In the genomic region with DNA sequence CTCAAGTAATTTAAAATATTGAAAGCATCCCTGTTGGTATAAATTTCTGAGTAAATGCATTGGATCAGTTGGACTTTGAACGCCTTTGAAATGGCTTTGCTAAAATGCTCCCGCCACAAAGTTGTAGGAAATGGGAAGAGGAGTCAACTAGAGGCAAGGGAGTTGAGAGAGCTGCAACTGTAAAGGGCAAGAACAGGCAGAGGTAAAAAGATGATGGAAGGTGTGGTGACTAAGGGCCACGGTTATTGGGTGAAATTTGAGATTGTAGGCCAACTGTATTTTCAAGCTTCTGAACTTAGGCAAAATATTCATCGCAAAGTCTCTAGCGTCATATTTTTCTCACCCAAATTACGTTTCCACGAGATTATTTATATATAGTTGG, we compare ENCODE assay signal across 8 cellular contexts. TPM values are rescaled to one million over a fixed set of nuclear protein-coding genes. Genes with fewer than 3 reads are reported as not detected.
DNase-seq lines count a peak whose midpoint lies in the region; ATAC-seq, FAIRE-seq and TF ChIP-seq lines count a peak whose summit lies in the region.

No MANE protein-coding gene starts in this region.

- RAD21 ChIA-PET in GM12878 (lab: Charles Lee; ENCODE audit: unreplicated experiment): interaction anchor here (3.6 kb wide), 1 partner anchor 12 kb away, joined by 23 read pairs; a partner anchor contains a TSS

- intact Hi-C loops in left ventricle myocardium inferior (cut with micrococcal nuclease) (no loop called here), left cardiac atrium (cut with DNase I) (no loop called here), GM12878 (cut with micrococcal nuclease; ENCODE audit: unreplicated experiment) (loop anchor here (5.0 kb wide), 2 partner anchors 96 to 756 kb away; no protein-coding TSS in a partner anchor), vagina (cut with DNase I) (no loop called here)

- no peak for TF ChIP-seq RAD21 in GM12878 (IDR thresholded peaks at IDR 0.05; ENCODE audit: insufficient read depth, low read depth, low read length)

- no peak for TF ChIP-seq CTCF in left ventricle myocardium inferior (IDR thresholded peaks at IDR 0.05; ENCODE audit: borderline replicate concordance)
- no peak for TF ChIP-seq CTCF in GM12878 (IDR thresholded peaks at IDR 0.05 in 2 of 3, conservative IDR thresholded peaks at IDR 0.05 in 1 of 3; ENCODE audit: control insufficient read depth in 2 of 3, extremely low read depth in 1 of 3, insufficient read depth in 1 of 3, low read depth in 3 of 3, low read length in 3 of 3)
- no peak for TF ChIP-seq CTCF in vagina (IDR thresholded peaks at IDR 0.05)

- FAIRE-seq in GM12878 (lab: Jason Lieb, UNC): no peak

- H3K36me3 ChIP-seq in left ventricle myocardium inferior (peaks cover 52% of the 10 kb centered on the region), GM12878 (ENCODE audit: control insufficient read depth in 2 of 2, insufficient read depth in 2 of 2, low read length in 1 of 2) (peaks cover 0 to 19% of the 10 kb centered on the region in 2 experiments; a peak in 2 of 4 replicates), muscle layer of colon (ENCODE audit: insufficient read depth, low read length) (peaks cover 40% of the 10 kb centered on the region), vagina (peaks cover 0 to 35% of the 10 kb centered on the region in 2 donors)

- TF ChIP-seq EP300 in GM12878 (IDR thresholded peaks at IDR 0.05; ENCODE audit: borderline replicate concordance in 1 of 2, control insufficient read depth in 1 of 2, low read depth in 2 of 2, low read length in 2 of 2): no peak

- H3K9ac ChIP-seq in GM12878 (ENCODE audit: control insufficient read depth, insufficient read depth, low read length) (peak overlapping the region; percentile 83), muscle layer of colon (ENCODE audit: low read length) (peak overlapping the region; percentile 35)

- peak overlapping the region; percentile 43 for H3K4me2 ChIP-seq in GM12878 (ENCODE audit: control insufficient read depth, insufficient read depth)

- BruUV-seq in GM12878 (replicated peaks; lab: Mats Ljungman, UMichigan): TSS peak; percentile 5

- DNase-seq in left ventricle myocardium inferior: no peak
- DNase-seq in left cardiac atrium: no peak
- no peak for DNase-seq in GM12878 (ENCODE audit: low read depth, low spot score)
- DNase-seq in vagina (ENCODE audit: extremely low spot score in 2 of 2): no peak
- no peak for DNase-seq in mesenteric fat pad (ENCODE audit: low spot score)
- no peak for DNase-seq in foreskin melanocyte

- CTCF ChIA-PET in GM12878 (lab: Yijun Ruan, JAX): interaction anchor here (1.0 to 4.3 kb wide), 4 partner anchors 8 to 422 kb away, joined by 3 to 34 read pairs (median 4); no protein-coding TSS in a partner anchor

- ATAC-seq in left cardiac atrium (no peak), GM12878 (no peak), HG02852 (IDR thresholded peaks at IDR 0.05; ENCODE audit: unreplicated experiment) (no peak)

- in situ Hi-C loops in GM12878 (cut with MboI): no loop called here

- TF ChIP-seq POLR2A in GM12878 (IDR thresholded peaks at IDR 0.05; ENCODE audit: low read depth, low read length) (no peak), vagina (IDR thresholded peaks at IDR 0.05) (no peak)

- H3K27me3 ChIP-seq in left ventricle myocardium inferior (ENCODE audit: low read depth) (no peaks in the 10 kb centered on the region), GM12878 (replicated peaks in 1 of 2; ENCODE audit: control insufficient read depth in 2 of 2, insufficient read depth in 2 of 2, low read length in 1 of 2) (no peaks in the 10 kb centered on the region), muscle layer of colon (ENCODE audit: control insufficient read depth in 1 of 2, insufficient read depth in 2 of 2, low read length in 2 of 2) (no peaks in the 10 kb centered on the region), vagina (no peaks in the 10 kb centered on the region)

- peak overlapping the region; percentile 75 for H2AFZ ChIP-seq in GM12878 (ENCODE audit: control insufficient read depth, low read depth, low read length)

- H3K27ac ChIP-seq in left ventricle myocardium inferior (replicated peaks) (peak overlapping the region; percentile 95), GM12878 (ENCODE audit: control insufficient read depth, insufficient read depth) (peak overlapping the region; percentile 71; the same call in 1 of the 2 replicates), muscle layer of colon (ENCODE audit: low read depth, low read length) (peak overlapping the region; percentile 99), vagina (peak overlapping the region; percentile 93)

- peaks cover 20% of the 10 kb centered on the region for H3K79me2 ChIP-seq in GM12878 (ENCODE audit: control insufficient read depth, insufficient read depth, low read length)

- POLR2A ChIA-PET in GM12878 (lab: Charles Lee): interaction anchor here (1.1 to 4.3 kb wide), 4 partner anchors 9 to 50 kb away, joined by 3 to 29 read pairs (median 11); a partner anchor contains a TSS

- no peaks in the 10 kb centered on the region for H4K20me1 ChIP-seq in GM12878 (ENCODE audit: control insufficient read depth, insufficient read depth)

- H3K9me3 ChIP-seq in left ventricle myocardium inferior (replicated peaks): no peaks in the 10 kb centered on the region
- H3K9me3 ChIP-seq in GM12878 (replicated peaks; ENCODE audit: control insufficient read depth, insufficient read depth, low read length): no peaks in the 10 kb centered on the region
- no peaks in the 10 kb centered on the region for H3K9me3 ChIP-seq in muscle layer of colon (ENCODE audit: low read length)
- H3K9me3 ChIP-seq in vagina: no peaks in the 10 kb centered on the region

- WGBS in GM12878 (ENCODE audit: insufficient coverage, insufficient replicate concordance, low lambda C conversion rate, missing lambda C conversion rate): 74% methylated on average over 7 of the region's 7 CpGs

- H3K4me1 ChIP-seq in left ventricle myocardium inferior (peaks cover 32% of the 10 kb centered on the region), GM12878 (ENCODE audit: control insufficient read depth, insufficient read depth, low read length) (peaks cover 6% of the 10 kb centered on the region; the same call in 1 of the 2 replicates), muscle layer of colon (ENCODE audit: insufficient read depth, low read length) (peaks cover 6% of the 10 kb centered on the region), vagina (peaks cover 6% of the 10 kb centered on the region)

- SMC1A ChIA-PET in GM12878 (lab: Charles Lee; ENCODE audit: uncharacterized antibody, unreplicated experiment): interaction anchor here (1.4 to 2.5 kb wide), 2 partner anchors 10 to 12 kb away, joined by 4 to 13 read pairs; a partner anchor contains a TSS

- H3K4me3 ChIP-seq in left ventricle myocardium inferior (peak overlapping the region; percentile 95), GM12878 (peak overlapping the region; percentile 72; the same call in 1 of the 2 replicates), muscle layer of colon (ENCODE audit: low read depth in 1 of 2, low read length in 2 of 2) (peak overlapping the region in 1 of 2 donors; percentile 85), vagina (peak overlapping the region in 1 of 2 donors; percentile 91)

RNA-seq across cellular contexts. Expression of a gene that starts 0.6 kb away (rescaled TPM):
- total RNA-seq in left ventricle myocardium inferior (33.5 TPM), left cardiac atrium (10 to 100 TPM; 50.6 to 52.5 TPM), GM12878 (2014; rRNA removed) (84.6 and 96.1 TPM in 2 replicates), GM12878 (2014; rRNA removed; fragmentation: Illumina TruSeq; extraction: Trizol) (70.8 and 72.4 TPM in 2 replicates), GM12878 (2021) (102 and 103 TPM in 2 replicates), vagina (88.4 TPM), mesenteric fat pad (106 TPM)
- total RNA-seq in GM12878 (2013; cell fraction: nucleolus; rRNA removed): 149 and 163 TPM in 2 replicates
- polyA plus RNA-seq in GM12878 (2011; ENCODE audit: low read depth): 42.2 TPM
- polyA plus RNA-seq in GM12878 (2011; rRNA removed) (57.6 and 70.5 TPM in 2 replicates), GM12878 (2014; fragmentation: Illumina TruSeq; extraction: Trizol) (87.4 and 106 TPM in 2 replicates), GM12878 (2014; fragmentation: Nextera tagmentation; extraction: Ambion mirVana) (10 to 100 TPM; 39.9 to 62.4 TPM), GM12878 (2014; rRNA removed) (85.7 and 93.0 TPM in 2 replicates), GM12878 (2016; fragmentation: Nextera tagmentation; extraction: Ambion mirVana) (10 to 100 TPM; 67.7 to 72.6 TPM)
- polyA plus RNA-seq in GM12878 (2011; cell fraction: cytosol; rRNA removed): 81.9 and 86.5 TPM in 2 replicates
- polyA plus RNA-seq in GM12878 (2011; cell fraction: nucleus; rRNA removed): 170 and 178 TPM in 2 replicates
- polyA plus RNA-seq in GM12878 (2012): 77.6 and 84.4 TPM in 2 replicates
- polyA minus RNA-seq in GM12878 (2011; rRNA and poly(A)+ RNA removed): 53.3 and 94.2 TPM in 2 replicates
- polyA minus RNA-seq in GM12878 (2011; cell fraction: cytosol; rRNA and poly(A)+ RNA removed): 31.7 and 32.2 TPM in 2 replicates
- polyA minus RNA-seq in GM12878 (2011; cell fraction: nucleus; rRNA and poly(A)+ RNA removed): 41.7 and 51.2 TPM in 2 replicates

RNA-seq across cellular contexts. Expression of a gene that starts 11.9 kb away (rescaled TPM):
- total RNA-seq in left ventricle myocardium inferior (67.6 TPM), left cardiac atrium (10 to 100 TPM; 61.9 to 74.9 TPM), GM12878 (2014; rRNA removed) (263 and 264 TPM in 2 replicates), GM12878 (2014; rRNA removed; fragmentation: Illumina TruSeq; extraction: Trizol) (324 and 357 TPM in 2 replicates), GM12878 (2021) (202 and 206 TPM in 2 replicates), vagina (82.0 TPM), mesenteric fat pad (99.8 TPM)
- total RNA-seq in GM12878 (2013; cell fraction: nucleolus; rRNA removed): 96.4 and 103 TPM in 2 replicates
- 162 TPM for polyA plus RNA-seq in GM12878 (2011; ENCODE audit: low read depth)
- polyA plus RNA-seq in GM12878 (2011; rRNA removed) (346 and 392 TPM in 2 replicates), GM12878 (2014; fragmentation: Illumina TruSeq; extraction: Trizol) (272 and 346 TPM in 2 replicates), GM12878 (2014; fragmentation: Nextera tagmentation; extraction: Ambion mirVana) (100 to 1,000 TPM; 191 to 319 TPM), GM12878 (2014; rRNA removed) (247 and 252 TPM in 2 replicates), GM12878 (2016; fragmentation: Nextera tagmentation; extraction: Ambion mirVana) (100 to 1,000 TPM; 455 to 480 TPM)
- polyA plus RNA-seq in GM12878 (2011; cell fraction: cytosol; rRNA removed): 129 and 184 TPM in 2 replicates
- polyA plus RNA-seq in GM12878 (2011; cell fraction: nucleus; rRNA removed): 131 and 175 TPM in 2 replicates
- 121 and 132 TPM in 2 replicates for polyA plus RNA-seq in GM12878 (2012)
- 170 and 321 TPM in 2 replicates for polyA minus RNA-seq in GM12878 (2011; rRNA and poly(A)+ RNA removed)
- 57.2 and 72.0 TPM in 2 replicates for polyA minus RNA-seq in GM12878 (2011; cell fraction: cytosol; rRNA and poly(A)+ RNA removed)
- 42.2 and 64.6 TPM in 2 replicates for polyA minus RNA-seq in GM12878 (2011; cell fraction: nucleus; rRNA and poly(A)+ RNA removed)

RNA-seq across cellular contexts. Expression of a gene that starts 12.2 kb away (rescaled TPM):
- 12.9 TPM for total RNA-seq in left ventricle myocardium inferior
- total RNA-seq in left cardiac atrium: 10 to 100 TPM in 1 of 2 donors, 1 to 10 TPM in 1; 7.5 to 13.3 TPM
- 6.6 and 6.8 TPM in 2 replicates for total RNA-seq in GM12878 (2013; cell fraction: nucleolus; rRNA removed)
- 35.3 and 36.4 TPM in 2 replicates for total RNA-seq in GM12878 (2014; rRNA removed)
- total RNA-seq in GM12878 (2014; rRNA removed; fragmentation: Illumina TruSeq; extraction: Trizol): 20.1 and 21.2 TPM in 2 replicates
- total RNA-seq in GM12878 (2021): 24.8 and 25.0 TPM in 2 replicates
- 7.9 TPM for polyA plus RNA-seq in GM12878 (2011; ENCODE audit: low read depth)
- 15.4 and 16.2 TPM in 2 replicates for polyA plus RNA-seq in GM12878 (2011; rRNA removed)
- 18.9 and 23.5 TPM in 2 replicates for polyA plus RNA-seq in GM12878 (2011; cell fraction: cytosol; rRNA removed)
- polyA plus RNA-seq in GM12878 (2011; cell fraction: nucleus; rRNA removed): 6.8 and 9.3 TPM in 2 replicates
- polyA plus RNA-seq in GM12878 (2012): 10.3 and 10.6 TPM in 2 replicates
- 9.1 and 23.0 TPM in 2 replicates for polyA plus RNA-seq in GM12878 (2014; fragmentation: Illumina TruSeq; extraction: Trizol)
- polyA plus RNA-seq in GM12878 (2014; fragmentation: Nextera tagmentation; extraction: Ambion mirVana): 10 to 100 TPM in 1 of 2 experiments, 1 to 10 TPM in 1; 5.2 to 10.5 TPM
- polyA plus RNA-seq in GM12878 (2014; rRNA removed): 21.6 and 28.3 TPM in 2 replicates
- polyA plus RNA-seq in GM12878 (2016; fragmentation: Nextera tagmentation; extraction: Ambion mirVana): 10 to 100 TPM; 24.8 to 26.1 TPM
- 16.5 and 17.5 TPM in 2 replicates for polyA minus RNA-seq in GM12878 (2011; rRNA and poly(A)+ RNA removed)
- 9.1 and 14.1 TPM in 2 replicates for polyA minus RNA-seq in GM12878 (2011; cell fraction: cytosol; rRNA and poly(A)+ RNA removed)
- polyA minus RNA-seq in GM12878 (2011; cell fraction: nucleus; rRNA and poly(A)+ RNA removed): 8.2 and 17.2 TPM in 2 replicates
- total RNA-seq in vagina: 13.3 TPM
- total RNA-seq in mesenteric fat pad: 7.5 TPM

RNA-seq across cellular contexts. Expression of a gene that starts 29.3 kb away (rescaled TPM):
- total RNA-seq in left ventricle myocardium inferior (21.4 TPM), left cardiac atrium (10 to 100 TPM; 21.9 to 25.3 TPM), GM12878 (2014; rRNA removed) (0.27 and 1.6 TPM in 2 replicates), GM12878 (2014; rRNA removed; fragmentation: Illumina TruSeq; extraction: Trizol) (0.45 and 1.1 TPM in 2 replicates), GM12878 (2021) (0.64 and 0.82 TPM in 2 replicates), vagina (not detected), mesenteric fat pad (2.8 TPM)
- total RNA-seq in GM12878 (2013; cell fraction: nucleolus; rRNA removed): 2.3 and 3.7 TPM in 2 replicates
- 2.1 TPM for polyA plus RNA-seq in GM12878 (2011; ENCODE audit: low read depth)
- polyA plus RNA-seq in GM12878 (2011; rRNA removed) (0.62 and 1.4 TPM in 2 replicates), GM12878 (2014; fragmentation: Illumina TruSeq; extraction: Trizol) (0.11 and 0.43 TPM in 2 replicates), GM12878 (2014; fragmentation: Nextera tagmentation; extraction: Ambion mirVana) (under 1 TPM; 0.08 to 0.09 TPM), GM12878 (2014; rRNA removed) (0.86 and 1.2 TPM in 2 replicates), GM12878 (2016; fragmentation: Nextera tagmentation; extraction: Ambion mirVana) (under 1 TPM; 0.15 to 0.31 TPM)
- polyA plus RNA-seq in GM12878 (2011; cell fraction: cytosol; rRNA removed): 0.45 and 1.1 TPM in 2 replicates
- polyA plus RNA-seq in GM12878 (2011; cell fraction: nucleus; rRNA removed): 4.9 and 6.0 TPM in 2 replicates
- polyA plus RNA-seq in GM12878 (2012): 1.7 and 2.3 TPM in 2 replicates
- 0.67 and 1.5 TPM in 2 replicates for polyA minus RNA-seq in GM12878 (2011; rRNA and poly(A)+ RNA removed)
- not detected in 2 replicates for polyA minus RNA-seq in GM12878 (2011; cell fraction: cytosol; rRNA and poly(A)+ RNA removed)
- 1.8 and 2.2 TPM in 2 replicates for polyA minus RNA-seq in GM12878 (2011; cell fraction: nucleus; rRNA and poly(A)+ RNA removed)

RNA-seq across cellular contexts. Expression of a gene that starts 42.8 kb away (rescaled TPM):
- 468 TPM for total RNA-seq in left ventricle myocardium inferior
- total RNA-seq in left cardiac atrium: 100 to 1,000 TPM; 430 to 503 TPM
- 52.5 and 59.8 TPM in 2 replicates for total RNA-seq in GM12878 (2013; cell fraction: nucleolus; rRNA removed)
- 731 and 805 TPM in 2 replicates for total RNA-seq in GM12878 (2014; rRNA removed)
- total RNA-seq in GM12878 (2014; rRNA removed; fragmentation: Illumina TruSeq; extraction: Trizol): 354 and 377 TPM in 2 replicates
- 662 and 669 TPM in 2 replicates for total RNA-seq in GM12878 (2021)
- polyA plus RNA-seq in GM12878 (2011; ENCODE audit: low read depth): 340 TPM
- polyA plus RNA-seq in GM12878 (2011; rRNA removed): 576 and 621 TPM in 2 replicates
- 558 and 721 TPM in 2 replicates for polyA plus RNA-seq in GM12878 (2011; cell fraction: cytosol; rRNA removed)
- 411 and 417 TPM in 2 replicates for polyA plus RNA-seq in GM12878 (2011; cell fraction: nucleus; rRNA removed)
- polyA plus RNA-seq in GM12878 (2012): 502 and 538 TPM in 2 replicates
- polyA plus RNA-seq in GM12878 (2014; fragmentation: Illumina TruSeq; extraction: Trizol): 208 and 292 TPM in 2 replicates
- polyA plus RNA-seq in GM12878 (2014; fragmentation: Nextera tagmentation; extraction: Ambion mirVana): 100 to 1,000 TPM in 1 of 2 experiments, 10 to 100 TPM in 1; 97.8 to 374 TPM
- polyA plus RNA-seq in GM12878 (2014; rRNA removed): 678 and 750 TPM in 2 replicates
- polyA plus RNA-seq in GM12878 (2016; fragmentation: Nextera tagmentation; extraction: Ambion mirVana): 1,000 to 10,000 TPM; 1,252 to 1,291 TPM
- 113 and 214 TPM in 2 replicates for polyA minus RNA-seq in GM12878 (2011; rRNA and poly(A)+ RNA removed)
- polyA minus RNA-seq in GM12878 (2011; cell fraction: cytosol; rRNA and poly(A)+ RNA removed): 112 and 138 TPM in 2 replicates
- polyA minus RNA-seq in GM12878 (2011; cell fraction: nucleus; rRNA and poly(A)+ RNA removed): 54.2 and 63.0 TPM in 2 replicates
- 306 TPM for total RNA-seq in vagina
- total RNA-seq in mesenteric fat pad: 249 TPM
